13 cellular contexts compared by ENCODE assay signal in genomic region chr7:100109521-100110163, GRCh38. TPM values are rescaled to one million over a fixed set of nuclear protein-coding genes. Genes with fewer than 3 reads are reported as not detected.
DNase-seq lines count a peak whose midpoint lies in the region; ATAC-seq, FAIRE-seq and TF ChIP-seq lines count a peak whose summit lies in the region.
"Had no signal": no experiment of that assay in that cellular context is flagged by ENCODE, and none has a peak within 500 bp of the region (broad histone marks: within the 10 kb centered on the region; RNA-seq: fewer than 3 reads in every experiment).

No MANE protein-coding gene starts in this region.

- H2AFZ ChIP-seq in IMR-90 (replicated peaks; ENCODE audit: low read length, poor library complexity): no peak overlapping the region

- no peak overlapping the region for H3K27ac ChIP-seq in A549
- no peak overlapping the region for H3K27ac ChIP-seq in IMR-90 (ENCODE audit: insufficient read depth, low read length)
- H3K27ac ChIP-seq: gastrocnemius medialis had no signal

- H4K8ac ChIP-seq in IMR-90 (ENCODE audit: low read depth in 2 of 2, low read length in 2 of 2): no peak overlapping the region

- no peak overlapping the region for H3K4me3 ChIP-seq in A549
- no peak overlapping the region for H3K4me3 ChIP-seq in IMR-90 (ENCODE audit: insufficient read depth, low read depth, low read length)
- H3K4me3 ChIP-seq in choroid plexus epithelial cell (ENCODE audit: low read depth, low read length): no peak overlapping the region
- H3K4me3 ChIP-seq in H7 (ENCODE audit: insufficient read depth, low read depth, low read length): no peak overlapping the region
- H3K4me3 ChIP-seq: gastrocnemius medialis had no signal

- 87% methylated on average over 12 of the region's 12 CpGs for WGBS in A549 (ENCODE audit: missing lambda C conversion rate)
- WGBS in IMR-90 (ENCODE audit: extremely low coverage in 2 of 2, insufficient read length in 1 of 2), 2 experiments: 20% methylated on average over 1 of the region's 12 CpGs; no CpG with 5 or more reads in 1 of the 2 experiments

- FAIRE-seq in A549 (lab: Jason Lieb, UNC): no peak

- no peak overlapping the region for H4K91ac ChIP-seq in IMR-90 (ENCODE audit: insufficient read depth, low read depth, low read length)

- H3K36me3 ChIP-seq in IMR-90 (ENCODE audit: control insufficient read depth, insufficient read depth, low read length): peaks cover 75% of the 10 kb centered on the region
- peaks cover 41% of the 10 kb centered on the region for H3K36me3 ChIP-seq in H7 (replicated peaks; ENCODE audit: control insufficient read depth, insufficient read depth, low read length)

- no TSS peak for BruUV-seq in IMR-90 (replicated peaks; lab: Mats Ljungman, UMichigan)

- POLR2A ChIA-PET in A549 (lab: Yijun Ruan, JAX): no interaction called here
- POLR2A ChIA-PET in IMR-90 (lab: Charles Lee; ENCODE audit: unreplicated experiment): no interaction called here

- H3K4ac ChIP-seq in IMR-90 (ENCODE audit: low read depth, low read length): no peak overlapping the region

- no peak overlapping the region for H2BK15ac ChIP-seq in IMR-90 (ENCODE audit: low read depth, low read length)

- no peaks in the 10 kb centered on the region for H3K4me1 ChIP-seq in A549
- no peaks in the 10 kb centered on the region for H3K4me1 ChIP-seq in IMR-90 (ENCODE audit: control insufficient read depth, insufficient read depth, low read length)
- H3K4me1 ChIP-seq: gastrocnemius medialis had no signal

- H3K18ac ChIP-seq in IMR-90 (ENCODE audit: low read depth, low read length): no peak overlapping the region

- no peak overlapping the region for H3K23ac ChIP-seq in IMR-90 (ENCODE audit: low read depth, low read length)

- no peaks in the 10 kb centered on the region; the same call in 1 of the 2 replicates for H4K20me1 ChIP-seq in IMR-90 (ENCODE audit: insufficient read depth, low read length)

- H3K14ac ChIP-seq in IMR-90 (replicated peaks; ENCODE audit: low read depth, low read length): no peak overlapping the region

- no peak for TF ChIP-seq EP300 in A549 (IDR thresholded peaks at IDR 0.05)

- no peak overlapping the region for H3K56ac ChIP-seq in IMR-90 (ENCODE audit: extremely low read depth, insufficient read depth, low read length)

- no peaks in the 10 kb centered on the region for H3K27me3 ChIP-seq in IMR-90 (ENCODE audit: control insufficient read depth, insufficient read depth, low read length)
- no peaks in the 10 kb centered on the region for H3K27me3 ChIP-seq in H7 (ENCODE audit: control insufficient read depth, insufficient read depth, low read length)
- H3K27me3 ChIP-seq: gastrocnemius medialis had no signal

- peak; percentile 42 to 67; a peak in 3 of 6 replicates for ATAC-seq in A549
- ATAC-seq in IMR-90 (ENCODE audit: low read depth): no peak
- no peak for ATAC-seq in HG03378 (IDR thresholded peaks at IDR 0.05; ENCODE audit: unreplicated experiment)
- no peak for ATAC-seq in HG03521 (IDR thresholded peaks at IDR 0.05; ENCODE audit: unreplicated experiment)
- ATAC-seq: activated CD4-positive, CD25-positive, alpha-beta regulatory T cell treated with anti-CD3 and anti-CD28 coated beads, Interleukin-2, amount 50 U/mL, for 24 hours; gastrocnemius medialis; Right ventricle myocardium inferior; T-helper 17 cell had no signal

- no peaks in the 10 kb centered on the region for H3K9me3 ChIP-seq in A549
- H3K9me3 ChIP-seq in IMR-90 (ENCODE audit: control insufficient read depth, insufficient read depth, low read length): no peaks in the 10 kb centered on the region
- H3K9me3 ChIP-seq: gastrocnemius medialis had no signal

- H3K4me2 ChIP-seq in A549 (no peak overlapping the region), IMR-90 (ENCODE audit: low read depth, low read length) (no peak overlapping the region)

- DNase-seq in A549 (ENCODE audit: low read depth in 1 of 2, low spot score in 1 of 2) (no peak), IMR-90 (no peak), choroid plexus epithelial cell (ENCODE audit: low read depth) (no peak), H7 (no peak)
- DNase-seq: ACHN, amniotic stem cell, gastrocnemius medialis, NCI-H1417, T-helper 17 cell had no signal

- no peaks in the 10 kb centered on the region for H3K9me1 ChIP-seq in IMR-90 (ENCODE audit: insufficient read depth, low read length)

- no peak for TF ChIP-seq POLR2A in A549 (IDR thresholded peaks at IDR 0.05; ENCODE audit: low read length)
- no peak for TF ChIP-seq POLR2A in IMR-90 (IDR thresholded peaks at IDR 0.05; ENCODE audit: low read depth, low read length)

- no peak overlapping the region for H3K9ac ChIP-seq in IMR-90 (ENCODE audit: low read depth, low read length)

- no peak overlapping the region for H4K5ac ChIP-seq in IMR-90 (ENCODE audit: low read depth, low read length)

- intact Hi-C loops in IMR-90 (cut with micrococcal nuclease): no loop called here

- peaks cover 0 to 7% of the 10 kb centered on the region in 2 experiments; a peak in 1 of 4 replicates for H3K79me1 ChIP-seq in IMR-90 (ENCODE audit: low read depth in 1 of 2, low read length in 2 of 2)

- TF ChIP-seq RAD21 in A549 (conservative IDR thresholded peaks at IDR 0.05 in 1 of 2, IDR thresholded peaks at IDR 0.05 in 1 of 2): no peak
- TF ChIP-seq RAD21 in IMR-90 (IDR thresholded peaks at IDR 0.05; ENCODE audit: low read length): no peak

- no peak overlapping the region for H2BK120ac ChIP-seq in IMR-90 (ENCODE audit: low read depth, low read length)

- H2AK9ac ChIP-seq in IMR-90 (replicated peaks; ENCODE audit: low read depth, low read length, poor library complexity): no peak overlapping the region

- no peak overlapping the region for H2AK5ac ChIP-seq in IMR-90 (ENCODE audit: low read depth, low read length)

- in situ Hi-C loops in IMR-90 (cut with MboI; ENCODE audit: low sequenced_read_pairs): no loop called here

- TF ChIP-seq CTCF in A549 (IDR thresholded peaks at IDR 0.05) (no peak), IMR-90 (conservative IDR thresholded peaks at IDR 0.05; ENCODE audit: low read depth, low read length) (0 out of 2 replicates have a peak, but pooled peaks have one; percentile 2), choroid plexus epithelial cell (conservative IDR thresholded peaks at IDR 0.05; ENCODE audit: low read depth, low read length) (peak; percentile 23)

- H2BK5ac ChIP-seq in IMR-90 (ENCODE audit: low read depth, low read length, poor library complexity, severe bottlenecking): no peak overlapping the region

- H2BK20ac ChIP-seq in IMR-90 (ENCODE audit: low read depth, low read length): no peak overlapping the region

- dilution Hi-C loops in IMR-90 (cut with HindIII; ENCODE audit: low sequenced_read_pairs, unreplicated experiment): no loop called here

- CTCF ChIA-PET in A549 (lab: Yijun Ruan, JAX) (interaction anchor here (0.6 kb wide), 1 partner anchor 174 kb away, joined by 4 read pairs; no protein-coding TSS in a partner anchor), IMR-90 (lab: Yijun Ruan, JAX) (no interaction called here)

RNA-seq across cellular contexts. Expression of gene AP4M1, which starts 8.2 kb away (rescaled TPM):
- polyA plus RNA-seq in A549 (2011; rRNA removed) (13.7 and 16.6 TPM in 2 replicates), A549 (2017; fragmentation: RNase III; extraction: RNeasy Plus Mini Kit Qiagen cat#74134 plus additional on column Dnase treatment) (16.5 to 18.3 TPM (median 18.1 TPM) in 3 replicates), IMR-90 (2012; rRNA removed) (20.5 and 21.4 TPM in 2 replicates)
- 17.3 and 19.4 TPM in 2 replicates for polyA plus RNA-seq in A549 (2012; cell fraction: cytosol; rRNA removed)
- 35.9 and 37.0 TPM in 2 replicates for polyA plus RNA-seq in A549 (2012; cell fraction: nucleus; rRNA removed)
- polyA minus RNA-seq in A549 (2011; rRNA and poly(A)+ RNA removed): 22.7 and 28.1 TPM in 2 replicates
- total RNA-seq in IMR-90 (2012; rRNA removed): 18.6 and 21.1 TPM in 2 replicates
- 17.7 and 24.6 TPM in 2 replicates for polyA plus RNA-seq in IMR-90 (2012; cell fraction: cytosol; rRNA removed)
- polyA plus RNA-seq in IMR-90 (2012; cell fraction: nucleus; rRNA removed; ENCODE audit: low replicate concordance): 52.6 and 55.7 TPM in 2 replicates
- 15.1 and 23.3 TPM in 2 replicates for total RNA-seq in H7 (2014; rRNA removed; shearing (Covaris generic))

RNA-seq across cellular contexts. Expression of gene MCM7, which starts 8.4 kb away (rescaled TPM):
- polyA plus RNA-seq in A549 (2011; rRNA removed) (138 and 145 TPM in 2 replicates), A549 (2017; fragmentation: RNase III; extraction: RNeasy Plus Mini Kit Qiagen cat#74134 plus additional on column Dnase treatment) (265 to 287 TPM (median 280 TPM) in 3 replicates), IMR-90 (2012; rRNA removed) (104 and 119 TPM in 2 replicates)
- polyA plus RNA-seq in A549 (2012; cell fraction: cytosol; rRNA removed): 433 and 443 TPM in 2 replicates
- 711 and 931 TPM in 2 replicates for polyA plus RNA-seq in A549 (2012; cell fraction: nucleus; rRNA removed)
- 261 and 274 TPM in 2 replicates for polyA minus RNA-seq in A549 (2011; rRNA and poly(A)+ RNA removed)
- 130 and 137 TPM in 2 replicates for total RNA-seq in IMR-90 (2012; rRNA removed)
- polyA plus RNA-seq in IMR-90 (2012; cell fraction: cytosol; rRNA removed): 47.2 and 71.0 TPM in 2 replicates
- polyA plus RNA-seq in IMR-90 (2012; cell fraction: nucleus; rRNA removed; ENCODE audit: low replicate concordance): 196 and 287 TPM in 2 replicates
- 363 and 383 TPM in 2 replicates for total RNA-seq in H7 (2014; rRNA removed; shearing (Covaris generic))

RNA-seq across cellular contexts. Expression of gene TAF6, which starts 9.5 kb away (rescaled TPM):
- 36.2 and 45.1 TPM in 2 replicates for polyA plus RNA-seq in A549 (2011; rRNA removed)
- 59.9 and 72.2 TPM in 2 replicates for polyA plus RNA-seq in A549 (2012; cell fraction: cytosol; rRNA removed)
- polyA plus RNA-seq in A549 (2012; cell fraction: nucleus; rRNA removed): 89.3 and 105 TPM in 2 replicates
- 57.0 to 62.5 TPM (median 57.1 TPM) in 3 replicates for polyA plus RNA-seq in A549 (2017; fragmentation: RNase III; extraction: RNeasy Plus Mini Kit Qiagen cat#74134 plus additional on column Dnase treatment)
- polyA minus RNA-seq in A549 (2011; rRNA and poly(A)+ RNA removed): 46.2 and 51.4 TPM in 2 replicates
- 11.3 and 14.4 TPM in 2 replicates for total RNA-seq in IMR-90 (2012; rRNA removed)
- 55.3 and 56.5 TPM in 2 replicates for polyA plus RNA-seq in IMR-90 (2012; rRNA removed)
- polyA plus RNA-seq in IMR-90 (2012; cell fraction: cytosol; rRNA removed): 48.4 and 56.7 TPM in 2 replicates
- polyA plus RNA-seq in IMR-90 (2012; cell fraction: nucleus; rRNA removed; ENCODE audit: low replicate concordance): 51.7 and 92.5 TPM in 2 replicates
- total RNA-seq in H7 (2014; rRNA removed; shearing (Covaris generic)): 104 and 106 TPM in 2 replicates

RNA-seq across cellular contexts. Expression of gene CNPY4, which starts 9.8 kb away (rescaled TPM):
- polyA plus RNA-seq in A549 (2011; rRNA removed): 11.3 and 11.7 TPM in 2 replicates
- polyA plus RNA-seq in A549 (2012; cell fraction: cytosol; rRNA removed): 10.1 and 10.7 TPM in 2 replicates
- 8.6 and 12.2 TPM in 2 replicates for polyA plus RNA-seq in A549 (2012; cell fraction: nucleus; rRNA removed)
- polyA plus RNA-seq in A549 (2017; fragmentation: RNase III; extraction: RNeasy Plus Mini Kit Qiagen cat#74134 plus additional on column Dnase treatment): 16.8 to 26.2 TPM (median 22.8 TPM) in 3 replicates
- polyA minus RNA-seq in A549 (2011; rRNA and poly(A)+ RNA removed): 5.7 and 8.4 TPM in 2 replicates
- 13.3 and 20.0 TPM in 2 replicates for total RNA-seq in IMR-90 (2012; rRNA removed)
- polyA plus RNA-seq in IMR-90 (2012; rRNA removed): 18.1 and 21.9 TPM in 2 replicates
- polyA plus RNA-seq in IMR-90 (2012; cell fraction: cytosol; rRNA removed): 9.3 and 14.0 TPM in 2 replicates
- 10.9 and 19.5 TPM in 2 replicates for polyA plus RNA-seq in IMR-90 (2012; cell fraction: nucleus; rRNA removed; ENCODE audit: low replicate concordance)
- total RNA-seq in H7 (2014; rRNA removed; shearing (Covaris generic)): 12.2 and 17.1 TPM in 2 replicates

RNA-seq across cellular contexts. Expression of gene MBLAC1, which starts 17.1 kb away (rescaled TPM):
- polyA plus RNA-seq in A549 (2011; rRNA removed) (0.45 and 0.63 TPM in 2 replicates), A549 (2017; fragmentation: RNase III; extraction: RNeasy Plus Mini Kit Qiagen cat#74134 plus additional on column Dnase treatment) (2.5 to 3.3 TPM (median 2.6 TPM) in 3 replicates), IMR-90 (2012; rRNA removed) (1.4 and 1.6 TPM in 2 replicates)
- polyA plus RNA-seq in A549 (2012; cell fraction: cytosol; rRNA removed): 2.8 and 3.0 TPM in 2 replicates
- polyA plus RNA-seq in A549 (2012; cell fraction: nucleus; rRNA removed): 3.8 and 3.9 TPM in 2 replicates
- polyA minus RNA-seq in A549 (2011; rRNA and poly(A)+ RNA removed): 0.37 and 0.58 TPM in 2 replicates
- 0.56 and 0.72 TPM in 2 replicates for total RNA-seq in IMR-90 (2012; rRNA removed)
- polyA plus RNA-seq in IMR-90 (2012; cell fraction: cytosol; rRNA removed): 2.8 and 3.1 TPM in 2 replicates
- polyA plus RNA-seq in IMR-90 (2012; cell fraction: nucleus; rRNA removed; ENCODE audit: low replicate concordance): 1.8 and 3.1 TPM in 2 replicates
- total RNA-seq in H7 (2014; rRNA removed; shearing (Covaris generic)): 1.1 and 3.5 TPM in 2 replicates

Comparison
In these comparisons a context has a peak if more than half of its experiments do, and no peak if none do; other contexts are left out.
1. ATAC-seq: peak in A549 (2 of 2); none in IMR-90 (single experiment), HG03378 (single experiment) and HG03521 (single experiment).